ENCODE assay signal across 11 cellular contexts in the genomic region with DNA sequence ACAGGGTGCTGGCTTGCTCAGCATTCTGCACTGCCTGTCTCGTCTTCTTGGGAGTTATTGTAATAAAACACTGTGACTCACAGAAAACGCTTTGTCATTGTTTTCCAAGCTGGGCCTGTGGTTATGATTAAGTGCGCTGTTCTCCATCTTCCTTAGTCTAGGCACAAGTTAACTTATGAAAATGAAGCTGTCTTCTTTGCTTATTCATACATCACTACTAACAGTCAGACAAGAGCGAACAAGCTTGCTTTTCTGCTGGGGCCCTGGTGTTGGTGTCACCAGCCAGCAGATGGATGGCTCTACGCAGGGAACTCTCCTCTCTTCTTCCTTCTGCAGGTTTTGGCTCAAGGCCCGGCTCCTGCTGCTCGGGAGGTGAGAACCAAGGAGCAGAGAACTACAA.
DNase-seq lines count a peak whose midpoint lies in the region; ATAC-seq, FAIRE-seq and TF ChIP-seq lines count a peak whose summit lies in the region.
"Had no signal": no experiment of that assay in that cellular context is flagged by ENCODE, and none has a peak within 500 bp of the region (broad histone marks: within the 10 kb centered on the region; RNA-seq: fewer than 3 reads in every experiment).

No MANE protein-coding gene starts in this region.

- H3K4me3 ChIP-seq in AG09309 (ENCODE audit: control insufficient read depth, low read depth, low read length) (no peak overlapping the region), astrocyte of the cerebellum (ENCODE audit: low read depth, low read length) (no peak overlapping the region)
- H3K4me3 ChIP-seq: lower lobe of right lung, Peyer's patch had no signal

- FAIRE-seq in H54 (lab: Jason Lieb, UNC) = peak; percentile 94

- in situ Hi-C loops in astrocyte of the cerebellum (cut with HindIII; ENCODE audit: low sequenced_read_pairs) = no loop called here

- TF ChIP-seq POLR2A in H54 (IDR thresholded peaks at IDR 0.05; ENCODE audit: low read depth, low read length) = no peak

- ATAC-seq in HG03039 (IDR thresholded peaks at IDR 0.05; ENCODE audit: unreplicated experiment) = no peak
- no peak for ATAC-seq in GM18519 (IDR thresholded peaks at IDR 0.05; ENCODE audit: low FRiP score, unreplicated experiment)
- ATAC-seq: lower lobe of right lung had no signal

- TF ChIP-seq CTCF in AG09309 (IDR thresholded peaks at IDR 0.05; ENCODE audit: control insufficient read depth, insufficient read depth, low read depth, low read length, missing control alignments) = no peak
- no peak for TF ChIP-seq CTCF in astrocyte of the cerebellum (IDR thresholded peaks at IDR 0.05; ENCODE audit: low read depth, low read length, missing control alignments)

- DNase-seq in AG09309 (ENCODE audit: low read depth) (peak; percentile 74), H54 (ENCODE audit: insufficient read length, low spot score) (peak; percentile 61), astrocyte of the cerebellum (ENCODE audit: low read depth) (peak; percentile 52), kidney tubule cell (ENCODE audit: low spot score) (peak; percentile 98), SHP77 (lab: John Stamatoyannopoulos, UW) (no peak)
- DNase-seq in stimulated activated CD4-positive, alpha-beta T cell treated with anti-CD3 and anti-CD28 coated beads, Interleukin-4, amount 100 ng/mL, for 24 hours = no peak
- DNase-seq: effector CD4-positive, alpha-beta T cell; lower lobe of right lung; Peyer's patch had no signal

Comparison
In these comparisons a context has a peak if more than half of its experiments do, and no peak if none do; other contexts are left out.
1. DNase-seq: peak in AG09309 (single experiment), H54 (single experiment), astrocyte of the cerebellum (single experiment) and kidney tubule cell (single experiment); none in stimulated activated CD4-positive, alpha-beta T cell treated with anti-CD3 and anti-CD28 coated beads, Interleukin-4, amount 100 ng/mL, for 24 hours (single experiment) and SHP77 (0 of 2).